8 cellular contexts compared by ENCODE assay signal in the genomic region with DNA sequence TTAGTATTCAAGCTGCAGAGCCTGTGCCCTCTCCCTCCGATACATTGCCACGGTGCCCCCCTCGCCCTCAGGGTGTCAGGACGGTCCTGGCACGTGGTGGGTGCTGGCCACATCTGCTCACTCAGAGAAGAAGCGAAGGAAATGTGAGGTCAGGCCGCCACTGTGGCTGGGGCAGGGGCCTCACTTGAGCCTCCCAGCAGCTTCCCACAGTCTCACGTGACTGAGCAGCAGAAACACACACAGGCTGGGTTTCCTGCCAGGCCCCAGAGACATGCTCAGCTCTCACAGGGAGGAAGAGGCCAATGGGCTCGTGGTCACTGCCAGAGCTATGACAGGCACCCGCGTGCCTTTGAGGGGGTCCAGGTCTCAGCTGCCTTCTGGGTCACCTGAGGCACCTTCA. TPM values are rescaled to one million over a fixed set of nuclear protein-coding genes. Genes with fewer than 3 reads are reported as not detected.
DNase-seq lines count a peak whose midpoint lies in the region; ATAC-seq, FAIRE-seq and TF ChIP-seq lines count a peak whose summit lies in the region.

No MANE protein-coding gene starts in this region.

- no peaks in the 10 kb centered on the region for H3K9me3 ChIP-seq in MM.1S (replicated peaks; ENCODE audit: insufficient read depth, low read length)

- no peaks in the 10 kb centered on the region for H3K79me2 ChIP-seq in MM.1S (ENCODE audit: low read length)

- peaks cover 78% of the 10 kb centered on the region for H3K27me3 ChIP-seq in MM.1S (replicated peaks; ENCODE audit: insufficient read depth, low read length)

- CTCF ChIA-PET in activated CD4-positive, alpha-beta T cell treated with anti-CD3 and anti-CD28 coated beads for 36 hours (lab: Charles Lee), result interaction anchor here (0.6 to 1.8 kb wide), 5 partner anchors 18 to 536 kb away, joined by 3 to 7 read pairs (median 3); no protein-coding TSS in a partner anchor

- no peaks in the 10 kb centered on the region for H3K27me3 Mint-ChIP-seq in activated CD4-positive, alpha-beta T cell treated with anti-CD3 and anti-CD28 coated beads for 36 hours

- H3K9ac ChIP-seq in MM.1S (ENCODE audit: low read length), result no peak overlapping the region

- H3K4me1 Mint-ChIP-seq in activated CD4-positive, alpha-beta T cell treated with anti-CD3 and anti-CD28 coated beads for 36 hours, result peaks cover 36% of the 10 kb centered on the region

- POLR2A ChIA-PET in activated CD4-positive, alpha-beta T cell treated with anti-CD3 and anti-CD28 coated beads for 36 hours (lab: Charles Lee), result interaction anchor here (0.6 kb wide), 1 partner anchor 121 kb away, joined by 3 read pairs; no protein-coding TSS in a partner anchor

- no peaks in the 10 kb centered on the region for H3F3A ChIP-seq in MM.1S (ENCODE audit: insufficient read depth, low read length)

- no peaks in the 10 kb centered on the region for H4K20me1 ChIP-seq in MM.1S (ENCODE audit: insufficient read depth, low read length)

- no peaks in the 10 kb centered on the region for H3K36me3 Mint-ChIP-seq in activated CD4-positive, alpha-beta T cell treated with anti-CD3 and anti-CD28 coated beads for 36 hours (ENCODE audit: low read depth)

- no peaks in the 10 kb centered on the region for H3K9me2 ChIP-seq in MM.1S (replicated peaks; ENCODE audit: insufficient read depth, low read length)

- TF ChIP-seq CTCF in MM.1S (IDR thresholded peaks at IDR 0.05; ENCODE audit: low read length), result no peak

- peak overlapping the region; percentile 51 for H3K27ac Mint-ChIP-seq in activated CD4-positive, alpha-beta T cell treated with anti-CD3 and anti-CD28 coated beads for 36 hours

- H3K4me3 Mint-ChIP-seq in activated CD4-positive, alpha-beta T cell treated with anti-CD3 and anti-CD28 coated beads for 36 hours, result no peak overlapping the region

- H3K4me1 ChIP-seq in MM.1S (ENCODE audit: low read length), result no peaks in the 10 kb centered on the region

- no peak overlapping the region for H3K27ac ChIP-seq in MM.1S (ENCODE audit: low read length)

- peak; percentile 68 for DNase-seq in activated CD4-positive, alpha-beta T cell treated with anti-CD3 and anti-CD28 coated beads for 36 hours
- no peak for DNase-seq in activated CD4-positive, alpha-beta T cell treated with anti-CD3 and anti-CD28 coated beads for 1 hour
- peak; percentile 28 for DNase-seq in activated naive CD4-positive, alpha-beta T cell treated with anti-CD3 and anti-CD28 coated beads, Interleukin-2, amount 50 U/mL, for 16 hours
- DNase-seq in iris pigment epithelial cell (ENCODE audit: low read depth), result peak; percentile 72
- peak; percentile 37 to 40 for DNase-seq in stimulated activated CD8-positive, alpha-beta memory T cell treated with anti-CD3 and anti-CD28 coated beads, Interleukin-2, amount 100 ng/mL, for 1 hour (ENCODE audit: low read depth in 2 of 2)
- no peak for DNase-seq in HTR-8/SVneo (ENCODE audit: insufficient read length, low spot score)
- no peak for DNase-seq in MM.1S

- H3K9me3 Mint-ChIP-seq in activated CD4-positive, alpha-beta T cell treated with anti-CD3 and anti-CD28 coated beads for 36 hours (ENCODE audit: low read depth), result no peaks in the 10 kb centered on the region

- H3K36me3 ChIP-seq in MM.1S (replicated peaks; ENCODE audit: insufficient read depth, low read length), result no peaks in the 10 kb centered on the region

- no peak for FAIRE-seq in HTR-8/SVneo (lab: Jason Lieb, UNC)

- ATAC-seq in activated CD4-positive, alpha-beta T cell treated with anti-CD3 and anti-CD28 coated beads for 36 hours, result peak; percentile 61
- no peak for ATAC-seq in HG03196 (IDR thresholded peaks at IDR 0.05; ENCODE audit: unreplicated experiment)

- no peak overlapping the region for H3K4me2 ChIP-seq in MM.1S (ENCODE audit: low read depth, low read length)

- H3K4me3 ChIP-seq in MM.1S (ENCODE audit: low read length), result no peak overlapping the region

- H2AFZ ChIP-seq in MM.1S (ENCODE audit: low read length), result no peak overlapping the region

- intact Hi-C loops in activated CD4-positive, alpha-beta T cell treated with anti-CD3 and anti-CD28 coated beads for 36 hours (cut with DNase I, micrococcal nuclease), result no loop called here

RNA-seq across cellular contexts. Expression of a gene that starts 37.9 kb away (rescaled TPM):
- total RNA-seq in activated CD4-positive, alpha-beta T cell treated with anti-CD3 and anti-CD28 coated beads for 36 hours, result 10 to 100 TPM; 13.6 TPM

Comparison
In these comparisons a context has a peak if more than half of its experiments do, and no peak if none do; other contexts are left out.
1. DNase-seq: peak in activated CD4-positive, alpha-beta T cell treated with anti-CD3 and anti-CD28 coated beads for 36 hours (single experiment), activated naive CD4-positive, alpha-beta T cell treated with anti-CD3 and anti-CD28 coated beads, Interleukin-2, amount 50 U/mL, for 16 hours (single experiment), iris pigment epithelial cell (single experiment) and stimulated activated CD8-positive, alpha-beta memory T cell treated with anti-CD3 and anti-CD28 coated beads, Interleukin-2, amount 100 ng/mL, for 1 hour (2 of 2); none in activated CD4-positive, alpha-beta T cell treated with anti-CD3 and anti-CD28 coated beads for 1 hour (single experiment), HTR-8/SVneo (single experiment) and MM.1S (single experiment).